8 cellular contexts compared by ENCODE assay signal in genomic region chr19:7521551-7522071, GRCh38. TPM values are rescaled to one million over a fixed set of nuclear protein-coding genes. Genes with fewer than 3 reads are reported as not detected.
DNase-seq lines count a peak whose midpoint lies in the region; ATAC-seq and TF ChIP-seq lines count a peak whose summit lies in the region.

No MANE protein-coding gene starts in this region.

- TF ChIP-seq POLR2A in esophagus muscularis mucosa (IDR thresholded peaks at IDR 0.05; ENCODE audit: low read depth): no peak

- H3K27me3 ChIP-seq in RWPE2 (ENCODE audit: insufficient read depth, poor library complexity, severe bottlenecking): no peaks in the 10 kb centered on the region
- no peaks in the 10 kb centered on the region for H3K27me3 ChIP-seq in esophagus muscularis mucosa
- H3K27me3 ChIP-seq in rectal smooth muscle tissue (ENCODE audit: control insufficient read depth, insufficient read depth, low read length): no peaks in the 10 kb centered on the region

- DNase-seq in ELF-1 (ENCODE audit: low read depth, low spot score): peak; percentile 57
- DNase-seq in RWPE2 (ENCODE audit: low spot score): no peak
- DNase-seq in esophagus muscularis mucosa (ENCODE audit: extremely low spot score): no peak
- DNase-seq in glomerular visceral epithelial cell (ENCODE audit: extremely low spot score): no peak

- no peaks in the 10 kb centered on the region for H3K9me3 ChIP-seq in RWPE2 (ENCODE audit: severe bottlenecking)
- H3K9me3 ChIP-seq in esophagus muscularis mucosa: no peaks in the 10 kb centered on the region

- TF ChIP-seq CTCF in RWPE2 (IDR thresholded peaks at IDR 0.05; ENCODE audit: poor library complexity, severe bottlenecking): no peak
- no peak for TF ChIP-seq CTCF in esophagus muscularis mucosa (IDR thresholded peaks at IDR 0.05)

- H3K4me3 ChIP-seq in RWPE2 (ENCODE audit: severe bottlenecking) (peak overlapping the region; percentile 67), esophagus muscularis mucosa (peak overlapping the region; percentile 70 to 95 (median 83)), rectal smooth muscle tissue (ENCODE audit: low read length) (peak overlapping the region; percentile 67)

- H3K9ac ChIP-seq in rectal smooth muscle tissue (ENCODE audit: low read length): no peak overlapping the region

- no peak for ATAC-seq in RWPE2 (ENCODE audit: low read depth)
- ATAC-seq in HG02884 (IDR thresholded peaks at IDR 0.05; ENCODE audit: unreplicated experiment): no peak
- no peak for ATAC-seq in GM21619 (IDR thresholded peaks at IDR 0.05; ENCODE audit: unreplicated experiment)
- no peak for ATAC-seq in HG03460 (IDR thresholded peaks at IDR 0.05; ENCODE audit: unreplicated experiment)

- no peaks in the 10 kb centered on the region for H3K4me1 ChIP-seq in RWPE2 (ENCODE audit: insufficient read depth, poor library complexity, severe bottlenecking)
- peaks cover 21 to 62% (median 46%) of the 10 kb centered on the region in 4 donors for H3K4me1 ChIP-seq in esophagus muscularis mucosa
- H3K4me1 ChIP-seq in rectal smooth muscle tissue (ENCODE audit: control insufficient read depth, insufficient read depth, low read length): peaks cover 11% of the 10 kb centered on the region

- H3K27ac ChIP-seq in RWPE2 (ENCODE audit: poor library complexity, severe bottlenecking) (peak overlapping the region; percentile 18), esophagus muscularis mucosa (replicated peaks in 1 of 4) (peak overlapping the region; percentile 66 to 80 (median 72)), rectal smooth muscle tissue (ENCODE audit: low read depth, low read length) (peak overlapping the region; percentile 16)

- WGBS in esophagus muscularis mucosa: 54% methylated on average over 10 of the region's 10 CpGs

- H3K36me3 ChIP-seq in RWPE2 (ENCODE audit: low read depth): peaks cover 4% of the 10 kb centered on the region; the same call in 1 of the 2 replicates
- peaks cover 19 to 47% (median 40%) of the 10 kb centered on the region in 4 donors for H3K36me3 ChIP-seq in esophagus muscularis mucosa
- peaks cover 8% of the 10 kb centered on the region for H3K36me3 ChIP-seq in rectal smooth muscle tissue (ENCODE audit: control insufficient read depth, insufficient read depth, low read length)

- no peak for TF ChIP-seq EP300 in esophagus muscularis mucosa (IDR thresholded peaks at IDR 0.05)

- intact Hi-C loops in esophagus muscularis mucosa (cut with DNase I): loop anchor here (5.0 kb wide), 1 partner anchor 34 kb away; the partner anchor contains the start of gene PEX11G

RNA-seq across cellular contexts. Expression of gene MCOLN1, which starts 0.8 kb away (rescaled TPM):
- total RNA-seq in esophagus muscularis mucosa: 10 to 100 TPM; 11.3 to 20.7 (median 14.4) TPM

RNA-seq across cellular contexts. Expression of gene ZNF358, which starts 5.7 kb away (rescaled TPM):
- 100 to 1,000 TPM in 3 of 4 donors, 10 to 100 TPM in 1; 95.4 to 168 (median 137) TPM for total RNA-seq in esophagus muscularis mucosa

RNA-seq across cellular contexts. Expression of gene PNPLA6, which starts 13.9 kb away (rescaled TPM):
- 100 to 1,000 TPM in 2 of 4 donors, 10 to 100 TPM in 2; 58.1 to 156 (median 85.7) TPM for total RNA-seq in esophagus muscularis mucosa

RNA-seq across cellular contexts. Expression of gene PEX11G, which starts 32.8 kb away (rescaled TPM):
- total RNA-seq in esophagus muscularis mucosa: 1 to 10 TPM; 1.7 to 5.3 (median 3.7) TPM

Comparison
In these comparisons a context has a peak if more than half of its experiments do, and no peak if none do; other contexts are left out.
1. H3K27ac ChIP-seq: peak in every context shown above with its lines; median percentile 72 in esophagus muscularis mucosa; 18 in RWPE2; 16 in rectal smooth muscle tissue.